ENCODE assay signal across 9 cellular contexts in the genomic region with DNA sequence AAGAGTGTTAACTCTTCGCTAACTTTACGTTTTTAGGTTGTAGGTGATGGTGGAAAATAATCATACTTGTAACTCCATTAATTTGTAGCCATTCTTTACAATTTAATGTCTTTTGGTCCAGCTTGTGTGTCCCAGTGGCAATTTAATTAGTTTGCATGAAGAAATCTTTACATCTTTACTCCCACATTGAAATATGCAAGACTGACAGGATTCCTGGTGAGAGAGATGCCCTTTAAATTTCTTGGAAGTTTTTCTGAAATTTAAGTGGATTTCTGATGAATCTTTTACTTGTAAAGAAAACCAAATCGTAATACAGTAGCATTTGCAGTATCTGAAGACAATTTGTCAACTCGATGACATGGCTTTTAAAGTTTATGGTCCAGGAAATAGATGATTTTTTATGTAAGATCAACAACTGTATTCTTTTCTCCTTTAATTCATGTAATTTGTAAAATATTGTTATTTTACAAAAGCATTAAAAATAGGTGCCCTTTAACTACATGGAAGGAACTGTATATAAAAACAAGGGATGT. TPM values are rescaled to one million over a fixed set of nuclear protein-coding genes. Genes with fewer than 3 reads are reported as not detected.
DNase-seq lines count a peak whose midpoint lies in the region; ATAC-seq, FAIRE-seq and TF ChIP-seq lines count a peak whose summit lies in the region.
"Had no signal": no experiment of that assay in that cellular context is flagged by ENCODE, and none has a peak within 500 bp of the region (broad histone marks: within the 10 kb centered on the region; RNA-seq: fewer than 3 reads in every experiment).

No MANE protein-coding gene starts in this region.

- no peak for TF ChIP-seq EP300 in K562 (IDR thresholded peaks at IDR 0.05; ENCODE audit: low read length)

- no peak overlapping the region for H2BK5ac ChIP-seq in mesenchymal stem cell (ENCODE audit: low read depth, low read length, poor library complexity, severe bottlenecking)

- no peak overlapping the region for H3K14ac ChIP-seq in mesenchymal stem cell (ENCODE audit: low read length in 2 of 2)

- peak overlapping the region; percentile 95 for H3K27ac Mint-ChIP-seq in type B pancreatic cell

- H3K4me2 ChIP-seq in K562 (ENCODE audit: insufficient read depth, low read length) (peak overlapping the region; percentile 86; the same call in 1 of the 2 replicates), mesenchymal stem cell (ENCODE audit: low read length, poor library complexity, severe bottlenecking) (no peak overlapping the region)

- H3K4me1 Mint-ChIP-seq in type B pancreatic cell (ENCODE audit: unreplicated experiment) = peaks cover 52% of the 10 kb centered on the region

- H3K27me3 Mint-ChIP-seq in type B pancreatic cell = peaks cover 5% of the 10 kb centered on the region

- peaks cover 22% of the 10 kb centered on the region for H4K20me1 ChIP-seq in K562 (replicated peaks; ENCODE audit: control insufficient read depth, insufficient read depth, low read length)

- H2AK5ac ChIP-seq in mesenchymal stem cell (ENCODE audit: low read length, severe bottlenecking) = no peak overlapping the region

- ATAC-seq in heart left ventricle (no peak), left ventricle myocardium superior (no peak), K562 (no peak), HG02973 (IDR thresholded peaks at IDR 0.05; ENCODE audit: unreplicated experiment) (no peak), HG03095 (IDR thresholded peaks at IDR 0.05; ENCODE audit: unreplicated experiment) (no peak)

- WGBS in heart left ventricle, 4 donors = 45 to 57% (median 48%) methylated on average over 4 of the region's 4 CpGs
- 37% methylated on average over 4 of the region's 4 CpGs for WGBS in K562 (ENCODE audit: insufficient coverage, low coverage, missing lambda C conversion rate)
- WGBS in mesenchymal stem cell = no CpG with 5 or more reads among the region's 4 CpGs

- H3K4me3 Mint-ChIP-seq in type B pancreatic cell = peak overlapping the region; percentile 96

- H2AFZ ChIP-seq in K562 (ENCODE audit: low read depth, low read length) (no peak overlapping the region), mesenchymal stem cell (ENCODE audit: low read depth, low read length) (no peak overlapping the region)

- no peak overlapping the region for H2BK12ac ChIP-seq in mesenchymal stem cell (ENCODE audit: low read length in 2 of 2)

- CTCF ChIA-PET in K562 (lab: Yijun Ruan, JAX; ENCODE audit: low intra/inter-chr PET ratio) = no interaction called here

- TF ChIP-seq POLR2A in heart left ventricle (IDR thresholded peaks at IDR 0.05) = no peak
- TF ChIP-seq POLR2A in K562 (conservative IDR thresholded peaks at IDR 0.05) = no peak

- peaks cover 6% of the 10 kb centered on the region for H3K79me1 ChIP-seq in mesenchymal stem cell (replicated peaks; ENCODE audit: low read length, poor library complexity, severe bottlenecking)

- H3K18ac ChIP-seq in mesenchymal stem cell (ENCODE audit: low read depth in 1 of 2, low read length in 2 of 2) = no peak overlapping the region

- H3K4me3 ChIP-seq in heart left ventricle (peak overlapping the region in 11 of 12 donors; percentile 67 to 88 (median 75)), K562 (peak overlapping the region; percentile 50), mesenchymal stem cell (ENCODE audit: insufficient read depth in 1 of 2, low read depth in 1 of 2, low read length in 2 of 2) (peak overlapping the region in 1 of 2 experiments; percentile 83)

- POLR2A ChIA-PET in K562 (lab: Yijun Ruan, JAX) = interaction anchor here (1.0 to 1.3 kb wide), 3 partner anchors 24 to 264 kb away, joined by 3 to 5 read pairs (median 4); no protein-coding TSS in a partner anchor

- H3K27ac ChIP-seq in heart left ventricle (peak overlapping the region in 3 of 12 donors; percentile 47 to 98 (median 95)), K562 (ENCODE audit: extremely low read depth, low read depth, low read length) (no peak overlapping the region), mesenchymal stem cell (ENCODE audit: low read length, poor library complexity, severe bottlenecking) (no peak overlapping the region)

- H3K4ac ChIP-seq in mesenchymal stem cell (ENCODE audit: low read depth in 1 of 2, low read length in 2 of 2) = no peak overlapping the region

- H2BK15ac ChIP-seq in mesenchymal stem cell (ENCODE audit: low read depth, poor library complexity, severe bottlenecking) = no peak overlapping the region

- H4K8ac ChIP-seq in mesenchymal stem cell (ENCODE audit: low read length) = no peak overlapping the region

- H3K9me3 Mint-ChIP-seq in type B pancreatic cell = no peaks in the 10 kb centered on the region
- H3K9me3 Mint-ChIP-seq: activated naive CD4-positive, alpha-beta T cell treated with anti-CD3 and anti-CD28 coated beads for 36 hours had no signal

- BruUV-seq in K562 (replicated peaks; lab: Mats Ljungman, UMichigan) = TSS peak; percentile 41

- in situ Hi-C loops in K562 (cut with MboI) = loop anchor here (10.0 kb wide), 1 partner anchor 236 kb away; no protein-coding TSS in a partner anchor

- H3K9ac ChIP-seq in K562 (ENCODE audit: insufficient read depth in 1 of 2, low read depth in 2 of 2, low read length in 2 of 2) = no peak overlapping the region
- H3K9ac ChIP-seq in mesenchymal stem cell (ENCODE audit: low read length) = peak overlapping the region; percentile 73

- peaks cover 71% of the 10 kb centered on the region for H3K79me2 ChIP-seq in K562 (ENCODE audit: control insufficient read depth, insufficient read depth, low read length)

- H3K4me1 ChIP-seq in heart left ventricle = peaks cover 0 to 66% (median 34%) of the 10 kb centered on the region in 12 donors
- peaks cover 10 to 14% of the 10 kb centered on the region in 2 experiments; a peak in 4 of 5 replicates for H3K4me1 ChIP-seq in K562 (replicated peaks in 1 of 2; ENCODE audit: control insufficient read depth in 2 of 2, insufficient read depth in 2 of 2, low read length in 2 of 2)
- peaks cover 13% of the 10 kb centered on the region for H3K4me1 ChIP-seq in mesenchymal stem cell (ENCODE audit: control insufficient read depth, insufficient read depth, low read depth, low read length)

- FAIRE-seq in K562 (lab: Jason Lieb, UNC) = no peak

- H3K27me3 ChIP-seq in heart left ventricle (no peaks in the 10 kb centered on the region), K562 (ENCODE audit: control insufficient read depth in 2 of 2, insufficient read depth in 2 of 2, low read length in 2 of 2) (no peaks in the 10 kb centered on the region), mesenchymal stem cell (ENCODE audit: control insufficient read depth in 1 of 2, insufficient read depth in 1 of 2, low read length in 2 of 2) (no peaks in the 10 kb centered on the region)

- no peak for DNase-seq in heart left ventricle
- DNase-seq in left ventricle myocardium superior = no peak
- no peak for DNase-seq in K562 (ENCODE audit: extremely low read depth in 1 of 4, low spot score in 3 of 4)
- no peak for DNase-seq in mesenchymal stem cell
- no peak for DNase-seq in type B pancreatic cell (ENCODE audit: extremely low spot score, unreplicated experiment)
- DNase-seq in AML-193 (lab: John Stamatoyannopoulos, UW) = no peak
- DNase-seq: activated naive CD4-positive, alpha-beta T cell treated with anti-CD3 and anti-CD28 coated beads for 36 hours had no signal

- peaks cover 4% of the 10 kb centered on the region for H3K36me3 Mint-ChIP-seq in type B pancreatic cell

- H3K36me3 ChIP-seq in heart left ventricle = no peaks in the 10 kb centered on the region
- no peaks in the 10 kb centered on the region for H3K36me3 ChIP-seq in K562 (ENCODE audit: control insufficient read depth, insufficient read depth, low read length)
- no peaks in the 10 kb centered on the region for H3K36me3 ChIP-seq in mesenchymal stem cell (ENCODE audit: control insufficient read depth in 1 of 2, insufficient read depth in 2 of 2, low read depth in 1 of 2, low read length in 2 of 2)

- intact Hi-C loops in heart left ventricle (cut with DNase I) = loop anchor here in 9 of 10 donors (5.0 to 10.0 kb wide), 17 partner anchors 79 to 706 kb away; a partner anchor contains a TSS
- intact Hi-C loops in left ventricle myocardium superior (cut with micrococcal nuclease) = loop anchor here (5.0 kb wide), 1 partner anchor 264 kb away; no protein-coding TSS in a partner anchor
- intact Hi-C loops in K562 (cut with micrococcal nuclease) = loop anchor here (5.0 to 10.0 kb wide), 5 partner anchors 59 to 266 kb away; no protein-coding TSS in a partner anchor

- H4K91ac ChIP-seq in mesenchymal stem cell (ENCODE audit: low read length) = no peak overlapping the region

- no peak for TF ChIP-seq CTCF in heart left ventricle (IDR thresholded peaks at IDR 0.05)
- TF ChIP-seq CTCF in K562 (IDR thresholded peaks at IDR 0.05 in 2 of 3, conservative IDR thresholded peaks at IDR 0.05 in 1 of 3; ENCODE audit: insufficient read depth in 2 of 3, low read depth in 1 of 3, low read length in 3 of 3) = no peak
- TF ChIP-seq CTCF in type B pancreatic cell (conservative IDR thresholded peaks at IDR 0.05) = no peak

- no peaks in the 10 kb centered on the region for H3K9me3 ChIP-seq in heart left ventricle
- no peaks in the 10 kb centered on the region for H3K9me3 ChIP-seq in K562 (replicated peaks; ENCODE audit: control insufficient read depth, insufficient read depth, low read depth, low read length)
- H3K9me3 ChIP-seq in mesenchymal stem cell (ENCODE audit: control insufficient read depth, low read length) = no peaks in the 10 kb centered on the region

- H3K23ac ChIP-seq in mesenchymal stem cell (ENCODE audit: low read length in 2 of 2) = no peak overlapping the region

- no peak overlapping the region for H2BK120ac ChIP-seq in mesenchymal stem cell (ENCODE audit: low read depth, low read length)

- TF ChIP-seq RAD21 in K562 (CRISPR knock-in tag; conservative IDR thresholded peaks at IDR 0.05 in 1 of 2, IDR thresholded peaks at IDR 0.05 in 1 of 2) = no peak

- no peaks in the 10 kb centered on the region for H3K9me1 ChIP-seq in K562 (ENCODE audit: control insufficient read depth, insufficient read depth, low read length)

RNA-seq across cellular contexts. Expression of a gene that starts 3.0 kb away (rescaled TPM):
- total RNA-seq in heart left ventricle (10 to 100 TPM in 1 of 9 donors, 1 to 10 TPM in 8; 4.9 to 11.1 (median 6.3) TPM), left ventricle myocardium superior (5.9 TPM), K562 (2014; rRNA removed) (4.9 and 5.8 TPM in 2 replicates), K562 (2014; rRNA removed; fragmentation: Illumina TruSeq; extraction: Trizol) (4.5 and 4.6 TPM in 2 replicates), K562 (2015; rRNA removed; fragmentation: Illumina TruSeq; extraction: Trizol) (4.5 and 5.9 TPM in 2 replicates), K562 (2021) (7.6 and 9.0 TPM in 2 replicates), type B pancreatic cell (ENCODE audit: low replicate concordance) (28.5 and 29.3 TPM in 2 replicates)
- polyA plus RNA-seq in heart left ventricle (1 to 10 TPM; 1.7 to 2.6 TPM), K562 (2011; rRNA removed) (3.4 and 6.0 TPM in 2 replicates), K562 (2014; fragmentation: Illumina TruSeq; extraction: Trizol) (4.8 and 7.2 TPM in 2 replicates), K562 (2014; fragmentation: Nextera tagmentation; extraction: Ambion mirVana) (under 1 TPM; 0.56 TPM), K562 (2014; rRNA removed) (2.6 and 2.8 TPM in 2 replicates)
- 30.9 and 39.4 TPM in 2 replicates for total RNA-seq in K562 (2011; cell fraction: chromatin; rRNA removed; ENCODE audit: low replicate concordance)
- 13.0 and 15.7 TPM in 2 replicates for total RNA-seq in K562 (2011; cell fraction: nucleolus; rRNA removed)
- 12.4 and 12.5 TPM in 2 replicates for total RNA-seq in K562 (2011; cell fraction: nucleoplasm; rRNA removed)
- 3.4 and 4.6 TPM in 2 replicates for polyA plus RNA-seq in K562 (2011; cell fraction: cytosol; rRNA removed)
- 5.6 and 7.3 TPM in 2 replicates for polyA plus RNA-seq in K562 (2011; cell fraction: nucleus; rRNA removed)
- polyA plus RNA-seq in K562 (2012) = 5.3 and 5.6 TPM in 2 replicates
- 20.7 and 42.8 TPM in 2 replicates for polyA minus RNA-seq in K562 (2011; rRNA and poly(A)+ RNA removed)
- 11.4 and 14.5 TPM in 2 replicates for polyA minus RNA-seq in K562 (2011; cell fraction: cytosol; rRNA and poly(A)+ RNA removed)
- 10.1 and 27.2 TPM in 2 replicates for polyA minus RNA-seq in K562 (2011; cell fraction: nucleus; rRNA and poly(A)+ RNA removed)
- polyA plus RNA-seq in mesenchymal stem cell (2013, experiment 1 of 2) = 4.1 TPM
- polyA plus RNA-seq in mesenchymal stem cell (2013, experiment 2 of 2) = 4.8 TPM
